In the genomic region with DNA sequence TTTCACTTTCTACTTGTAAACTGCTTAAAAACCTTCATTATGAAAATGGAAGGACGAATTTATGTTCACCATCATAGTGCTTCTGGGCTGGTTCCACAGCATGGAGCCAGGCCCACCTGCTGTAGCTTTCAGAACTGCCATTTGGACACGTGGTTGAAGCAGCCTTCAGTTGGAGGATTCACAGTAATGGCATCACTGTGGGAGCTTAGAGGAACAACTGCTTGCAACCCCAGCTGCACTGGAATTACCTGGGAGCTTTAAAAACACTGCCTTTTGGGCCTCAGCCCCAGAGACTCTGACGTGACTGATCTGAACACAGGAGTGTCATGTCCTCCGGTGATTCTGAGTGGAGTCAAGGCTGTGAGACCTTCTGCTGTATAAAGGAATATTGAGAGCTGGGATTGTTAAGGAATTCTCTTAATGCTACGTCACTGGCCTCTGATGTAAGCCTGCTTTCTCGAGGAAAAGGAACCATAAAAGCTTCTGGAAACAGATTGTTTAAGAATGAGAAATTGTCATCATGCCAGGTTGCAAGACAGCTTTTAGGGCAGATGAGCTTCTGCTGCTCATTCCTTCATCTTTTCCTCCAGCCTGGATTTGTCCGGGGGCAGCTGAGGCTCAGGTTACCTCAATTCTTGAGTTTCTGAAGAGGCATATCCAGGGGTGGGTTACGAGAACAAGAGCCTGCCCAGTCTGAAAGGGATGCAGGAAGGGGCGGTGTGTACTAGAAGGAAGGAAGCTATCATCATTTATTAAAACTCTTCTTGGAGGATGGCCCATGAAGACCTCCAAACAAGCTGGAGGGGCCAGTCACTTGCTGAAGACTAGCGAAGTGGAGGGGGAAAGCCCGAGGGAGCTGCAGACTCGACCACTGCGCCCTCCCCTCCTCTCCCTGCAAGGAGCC, we compare ENCODE assay signal across 2 cellular contexts.
TF ChIP-seq lines count a peak whose summit lies in the region.

No MANE protein-coding gene starts in this region.

TF ChIP-seq in HCT116, 20 proteins besides CTCF, POLR2A, EP300 and RAD21:
- TF ChIP-seq SP1 (IDR thresholded peaks at IDR 0.05; ENCODE audit: low read depth): no peak
- TF ChIP-seq JUND (IDR thresholded peaks at IDR 0.05): no peak
- no peak for TF ChIP-seq ELF1 (IDR thresholded peaks at IDR 0.05; ENCODE audit: borderline replicate concordance, low read depth)
- TF ChIP-seq, protein P1, sequence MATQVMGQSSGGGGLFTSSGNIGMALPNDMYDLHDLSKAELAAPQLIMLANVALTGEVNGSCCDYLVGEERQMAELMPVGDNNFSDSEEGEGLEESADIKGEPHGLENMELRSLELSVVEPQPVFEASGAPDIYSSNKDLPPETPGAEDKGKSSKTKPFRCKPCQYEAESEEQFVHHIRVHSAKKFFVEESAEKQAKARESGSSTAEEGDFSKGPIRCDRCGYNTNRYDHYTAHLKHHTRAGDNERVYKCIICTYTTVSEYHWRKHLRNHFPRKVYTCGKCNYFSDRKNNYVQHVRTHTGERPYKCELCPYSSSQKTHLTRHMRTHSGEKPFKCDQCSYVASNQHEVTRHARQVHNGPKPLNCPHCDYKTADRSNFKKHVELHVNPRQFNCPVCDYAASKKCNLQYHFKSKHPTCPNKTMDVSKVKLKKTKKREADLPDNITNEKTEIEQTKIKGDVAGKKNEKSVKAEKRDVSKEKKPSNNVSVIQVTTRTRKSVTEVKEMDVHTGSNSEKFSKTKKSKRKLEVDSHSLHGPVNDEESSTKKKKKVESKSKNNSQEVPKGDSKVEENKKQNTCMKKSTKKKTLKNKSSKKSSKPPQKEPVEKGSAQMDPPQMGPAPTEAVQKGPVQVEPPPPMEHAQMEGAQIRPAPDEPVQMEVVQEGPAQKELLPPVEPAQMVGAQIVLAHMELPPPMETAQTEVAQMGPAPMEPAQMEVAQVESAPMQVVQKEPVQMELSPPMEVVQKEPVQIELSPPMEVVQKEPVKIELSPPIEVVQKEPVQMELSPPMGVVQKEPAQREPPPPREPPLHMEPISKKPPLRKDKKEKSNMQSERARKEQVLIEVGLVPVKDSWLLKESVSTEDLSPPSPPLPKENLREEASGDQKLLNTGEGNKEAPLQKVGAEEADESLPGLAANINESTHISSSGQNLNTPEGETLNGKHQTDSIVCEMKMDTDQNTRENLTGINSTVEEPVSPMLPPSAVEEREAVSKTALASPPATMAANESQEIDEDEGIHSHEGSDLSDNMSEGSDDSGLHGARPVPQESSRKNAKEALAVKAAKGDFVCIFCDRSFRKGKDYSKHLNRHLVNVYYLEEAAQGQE (IDR thresholded peaks at IDR 0.05; ENCODE audit: low read depth): no peak
- TF ChIP-seq, protein P2, sequence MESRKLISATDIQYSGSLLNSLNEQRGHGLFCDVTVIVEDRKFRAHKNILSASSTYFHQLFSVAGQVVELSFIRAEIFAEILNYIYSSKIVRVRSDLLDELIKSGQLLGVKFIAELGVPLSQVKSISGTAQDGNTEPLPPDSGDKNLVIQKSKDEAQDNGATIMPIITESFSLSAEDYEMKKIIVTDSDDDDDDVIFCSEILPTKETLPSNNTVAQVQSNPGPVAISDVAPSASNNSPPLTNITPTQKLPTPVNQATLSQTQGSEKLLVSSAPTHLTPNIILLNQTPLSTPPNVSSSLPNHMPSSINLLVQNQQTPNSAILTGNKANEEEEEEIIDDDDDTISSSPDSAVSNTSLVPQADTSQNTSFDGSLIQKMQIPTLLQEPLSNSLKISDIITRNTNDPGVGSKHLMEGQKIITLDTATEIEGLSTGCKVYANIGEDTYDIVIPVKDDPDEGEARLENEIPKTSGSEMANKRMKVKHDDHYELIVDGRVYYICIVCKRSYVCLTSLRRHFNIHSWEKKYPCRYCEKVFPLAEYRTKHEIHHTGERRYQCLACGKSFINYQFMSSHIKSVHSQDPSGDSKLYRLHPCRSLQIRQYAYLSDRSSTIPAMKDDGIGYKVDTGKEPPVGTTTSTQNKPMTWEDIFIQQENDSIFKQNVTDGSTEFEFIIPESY (IDR thresholded peaks at IDR 0.05; ENCODE audit: extremely low read depth, insufficient replicate concordance, low read length): no peak
- TF ChIP-seq CBX3 (IDR thresholded peaks at IDR 0.05; ENCODE audit: low read depth): no peak
- no peak for TF ChIP-seq EZH2 (IDR thresholded peaks at IDR 0.05)
- TF ChIP-seq EGR1 (IDR thresholded peaks at IDR 0.05; ENCODE audit: low read depth): no peak
- no peak for TF ChIP-seq ZNF274 (IDR thresholded peaks at IDR 0.05; ENCODE audit: low read depth, low read length)

TF ChIP-seq in HepG2, 621 proteins besides CTCF, POLR2A, EP300 and RAD21:
- TF ChIP-seq, protein P3, sequence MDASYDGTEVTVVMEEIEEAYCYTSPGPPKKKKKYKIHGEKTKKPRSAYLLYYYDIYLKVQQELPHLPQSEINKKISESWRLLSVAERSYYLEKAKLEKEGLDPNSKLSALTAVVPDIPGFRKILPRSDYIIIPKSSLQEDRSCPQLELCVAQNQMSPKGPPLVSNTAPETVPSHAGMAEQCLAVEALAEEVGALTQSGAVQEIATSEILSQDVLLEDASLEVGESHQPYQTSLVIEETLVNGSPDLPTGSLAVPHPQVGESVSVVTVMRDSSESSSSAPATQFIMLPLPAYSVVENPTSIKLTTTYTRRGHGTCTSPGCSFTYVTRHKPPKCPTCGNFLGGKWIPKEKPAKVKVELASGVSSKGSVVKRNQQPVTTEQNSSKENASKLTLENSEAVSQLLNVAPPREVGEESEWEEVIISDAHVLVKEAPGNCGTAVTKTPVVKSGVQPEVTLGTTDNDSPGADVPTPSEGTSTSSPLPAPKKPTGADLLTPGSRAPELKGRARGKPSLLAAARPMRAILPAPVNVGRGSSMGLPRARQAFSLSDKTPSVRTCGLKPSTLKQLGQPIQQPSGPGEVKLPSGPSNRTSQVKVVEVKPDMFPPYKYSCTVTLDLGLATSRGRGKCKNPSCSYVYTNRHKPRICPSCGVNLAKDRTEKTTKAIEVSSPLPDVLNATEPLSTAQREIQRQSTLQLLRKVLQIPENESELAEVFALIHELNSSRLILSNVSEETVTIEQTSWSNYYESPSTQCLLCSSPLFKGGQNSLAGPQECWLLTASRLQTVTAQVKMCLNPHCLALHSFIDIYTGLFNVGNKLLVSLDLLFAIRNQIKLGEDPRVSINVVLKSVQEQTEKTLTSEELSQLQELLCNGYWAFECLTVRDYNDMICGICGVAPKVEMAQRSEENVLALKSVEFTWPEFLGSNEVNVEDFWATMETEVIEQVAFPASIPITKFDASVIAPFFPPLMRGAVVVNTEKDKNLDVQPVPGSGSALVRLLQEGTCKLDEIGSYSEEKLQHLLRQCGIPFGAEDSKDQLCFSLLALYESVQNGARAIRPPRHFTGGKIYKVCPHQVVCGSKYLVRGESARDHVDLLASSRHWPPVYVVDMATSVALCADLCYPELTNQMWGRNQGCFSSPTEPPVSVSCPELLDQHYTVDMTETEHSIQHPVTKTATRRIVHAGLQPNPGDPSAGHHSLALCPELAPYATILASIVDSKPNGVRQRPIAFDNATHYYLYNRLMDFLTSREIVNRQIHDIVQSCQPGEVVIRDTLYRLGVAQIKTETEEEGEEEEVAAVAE (CRISPR knock-in tag; IDR thresholded peaks at IDR 0.05; ENCODE audit: borderline replicate concordance): no peak
- no peak for TF ChIP-seq ZNF773 (CRISPR knock-in tag; IDR thresholded peaks at IDR 0.05; ENCODE audit: borderline replicate concordance)
- TF ChIP-seq ZSCAN25 (CRISPR knock-in tag; IDR thresholded peaks at IDR 0.05): 0 out of 2 replicates have a peak, but pooled peaks have one; percentile 50
- 0 out of 2 replicates have a peak, but pooled peaks have one; percentile 36 for TF ChIP-seq ZNF891 (CRISPR knock-in tag; IDR thresholded peaks at IDR 0.05)
- TF ChIP-seq NR1H2 (CRISPR knock-in tag; IDR thresholded peaks at IDR 0.05; ENCODE audit: borderline replicate concordance, low read depth): no peak
- TF ChIP-seq FOSL1 (CRISPR knock-in tag; IDR thresholded peaks at IDR 0.05; ENCODE audit: borderline replicate concordance): no peak
- TF ChIP-seq, protein P4, sequence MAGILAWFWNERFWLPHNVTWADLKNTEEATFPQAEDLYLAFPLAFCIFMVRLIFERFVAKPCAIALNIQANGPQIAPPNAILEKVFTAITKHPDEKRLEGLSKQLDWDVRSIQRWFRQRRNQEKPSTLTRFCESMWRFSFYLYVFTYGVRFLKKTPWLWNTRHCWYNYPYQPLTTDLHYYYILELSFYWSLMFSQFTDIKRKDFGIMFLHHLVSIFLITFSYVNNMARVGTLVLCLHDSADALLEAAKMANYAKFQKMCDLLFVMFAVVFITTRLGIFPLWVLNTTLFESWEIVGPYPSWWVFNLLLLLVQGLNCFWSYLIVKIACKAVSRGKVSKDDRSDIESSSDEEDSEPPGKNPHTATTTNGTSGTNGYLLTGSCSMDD (CRISPR knock-in tag; IDR thresholded peaks at IDR 0.05): no peak
- TF ChIP-seq GABPA (IDR thresholded peaks at IDR 0.05; ENCODE audit: low read depth, low read length): no peak
- no peak for TF ChIP-seq GABPA (CRISPR knock-in tag; IDR thresholded peaks at IDR 0.05; ENCODE audit: low read depth)
- no peak for TF ChIP-seq KDM1A (CRISPR knock-in tag; IDR thresholded peaks at IDR 0.05)
- no peak for TF ChIP-seq KAT7 (CRISPR knock-in tag; IDR thresholded peaks at IDR 0.05; ENCODE audit: borderline replicate concordance)
- 0 out of 2 replicates have a peak, but pooled peaks have one; percentile 9 for TF ChIP-seq NFKB2 (CRISPR knock-in tag; IDR thresholded peaks at IDR 0.05; ENCODE audit: borderline replicate concordance)
- no peak; the same call in 1 of the 2 replicates for TF ChIP-seq ARID2 (CRISPR knock-in tag; IDR thresholded peaks at IDR 0.05; ENCODE audit: borderline replicate concordance)
- TF ChIP-seq, protein P5, sequence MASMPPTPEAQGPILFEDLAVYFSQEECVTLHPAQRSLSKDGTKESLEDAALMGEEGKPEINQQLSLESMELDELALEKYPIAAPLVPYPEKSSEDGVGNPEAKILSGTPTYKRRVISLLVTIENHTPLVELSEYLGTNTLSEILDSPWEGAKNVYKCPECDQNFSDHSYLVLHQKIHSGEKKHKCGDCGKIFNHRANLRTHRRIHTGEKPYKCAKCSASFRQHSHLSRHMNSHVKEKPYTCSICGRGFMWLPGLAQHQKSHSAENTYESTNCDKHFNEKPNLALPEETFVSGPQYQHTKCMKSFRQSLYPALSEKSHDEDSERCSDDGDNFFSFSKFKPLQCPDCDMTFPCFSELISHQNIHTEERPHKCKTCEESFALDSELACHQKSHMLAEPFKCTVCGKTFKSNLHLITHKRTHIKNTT (CRISPR knock-in tag; IDR thresholded peaks at IDR 0.05): no peak
